21 cellular contexts compared by ENCODE assay signal in genomic region chr6:73074175-73074574, GRCh38.
DNase-seq lines count a peak whose midpoint lies in the region; ATAC-seq and TF ChIP-seq lines count a peak whose summit lies in the region.
"Had no signal": no experiment of that assay in that cellular context is flagged by ENCODE, and none has a peak within 500 bp of the region (broad histone marks: within the 10 kb centered on the region; RNA-seq: fewer than 3 reads in every experiment).

No MANE protein-coding gene starts in this region.

- TF ChIP-seq CTCF in testis (IDR thresholded peaks at IDR 0.05) (no peak), gastroesophageal sphincter (IDR thresholded peaks at IDR 0.05) (no peak)

- no peak for ATAC-seq in gastroesophageal sphincter
- ATAC-seq: GM23338, sciatic nerve had no signal

- intact Hi-C loops in testis (cut with DNase I; ENCODE audit: low total_unique reads): no loop called here
- intact Hi-C loops in activated CD4-positive, alpha-beta T cell treated with anti-CD3 and anti-CD28 coated beads, Interleukin-2, amount 10 ng/mL, durations not matched to agents 24 days and 14 days (cut with micrococcal nuclease): no loop called here

- H3K4me1 Mint-ChIP-seq in activated CD4-positive, alpha-beta T cell treated with anti-CD3 and anti-CD28 coated beads, Interleukin-2, amount 10 ng/mL, durations not matched to agents 24 days and 14 days: no peaks in the 10 kb centered on the region
- H3K4me1 Mint-ChIP-seq: activated naive CD4-positive, alpha-beta T cell treated with anti-CD3 and anti-CD28 coated beads, Interleukin-2, amount 50 U/mL, for 24 hours had no signal

- WGBS in testis, 2 donors: 91 to 93% methylated on average over 1 of the region's 1 CpG
- 58 to 83% methylated on average over 1 of the region's 1 CpG for WGBS in gastroesophageal sphincter (ENCODE audit: low coverage in 1 of 2), 2 donors

- H3K9me3 ChIP-seq in testis (no peaks in the 10 kb centered on the region), gastroesophageal sphincter (no peaks in the 10 kb centered on the region)
- H3K9me3 ChIP-seq: Caco-2, Peyer's patch had no signal

- no peaks in the 10 kb centered on the region for H3K27me3 Mint-ChIP-seq in activated CD4-positive, alpha-beta T cell treated with anti-CD3 and anti-CD28 coated beads, Interleukin-2, amount 10 ng/mL, durations not matched to agents 24 days and 14 days
- H3K27me3 Mint-ChIP-seq: activated naive CD4-positive, alpha-beta T cell treated with anti-CD3 and anti-CD28 coated beads, Interleukin-2, amount 50 U/mL, for 24 hours; activated T-cell treated with anti-CD3 and anti-CD28 coated beads, Interleukin-2, amount 50 U/mL, for 24 hours had no signal

- H3K27me3 ChIP-seq in testis (no peaks in the 10 kb centered on the region), gastroesophageal sphincter (no peaks in the 10 kb centered on the region)
- H3K27me3 ChIP-seq: Peyer's patch had no signal

- no peaks in the 10 kb centered on the region for H3K4me1 ChIP-seq in testis
- no peaks in the 10 kb centered on the region for H3K4me1 ChIP-seq in gastroesophageal sphincter
- H3K4me1 ChIP-seq: Peyer's patch had no signal

- H3K27ac Mint-ChIP-seq in activated CD4-positive, alpha-beta T cell treated with anti-CD3 and anti-CD28 coated beads, Interleukin-2, amount 10 ng/mL, durations not matched to agents 24 days and 14 days: no peak overlapping the region
- H3K27ac Mint-ChIP-seq: activated naive CD4-positive, alpha-beta T cell treated with anti-CD3 and anti-CD28 coated beads, Interleukin-2, amount 50 U/mL, for 24 hours; activated T-cell treated with anti-CD3 and anti-CD28 coated beads, Interleukin-2, amount 50 U/mL, for 24 hours; GM23338 had no signal

- H3K4me3 Mint-ChIP-seq in activated CD4-positive, alpha-beta T cell treated with anti-CD3 and anti-CD28 coated beads, Interleukin-2, amount 10 ng/mL, durations not matched to agents 24 days and 14 days: no peak overlapping the region
- H3K4me3 Mint-ChIP-seq: activated naive CD4-positive, alpha-beta T cell treated with anti-CD3 and anti-CD28 coated beads, Interleukin-2, amount 50 U/mL, for 24 hours; activated T-cell treated with anti-CD3 and anti-CD28 coated beads, Interleukin-2, amount 50 U/mL, for 24 hours; GM23338 had no signal

- no peaks in the 10 kb centered on the region for H3K36me3 Mint-ChIP-seq in activated CD4-positive, alpha-beta T cell treated with anti-CD3 and anti-CD28 coated beads, Interleukin-2, amount 10 ng/mL, durations not matched to agents 24 days and 14 days (ENCODE audit: low read depth)

- no peak for TF ChIP-seq EP300 in gastroesophageal sphincter (IDR thresholded peaks at IDR 0.05)

- H3K36me3 ChIP-seq in testis (ENCODE audit: low read depth, missing control alignments) (no peaks in the 10 kb centered on the region), gastroesophageal sphincter (no peaks in the 10 kb centered on the region)
- H3K36me3 ChIP-seq: Peyer's patch had no signal

- no peak for TF ChIP-seq POLR2A in testis (IDR thresholded peaks at IDR 0.05)
- no peak for TF ChIP-seq POLR2A in gastroesophageal sphincter (IDR thresholded peaks at IDR 0.05)

- H3K4me3 ChIP-seq in testis: no peak overlapping the region
- H3K4me3 ChIP-seq in gastroesophageal sphincter: no peak overlapping the region
- H3K4me3 ChIP-seq: GM23338, Peyer's patch had no signal

- H3K9me3 Mint-ChIP-seq in activated CD4-positive, alpha-beta T cell treated with anti-CD3 and anti-CD28 coated beads, Interleukin-2, amount 10 ng/mL, durations not matched to agents 24 days and 14 days: no peaks in the 10 kb centered on the region
- H3K9me3 Mint-ChIP-seq: activated naive CD4-positive, alpha-beta T cell treated with anti-CD3 and anti-CD28 coated beads, Interleukin-2, amount 50 U/mL, for 24 hours; activated T-cell treated with anti-CD3 and anti-CD28 coated beads, Interleukin-2, amount 50 U/mL, for 24 hours; GM23338 had no signal

- H3K27ac ChIP-seq in testis: no peak overlapping the region
- H3K27ac ChIP-seq in gastroesophageal sphincter: no peak overlapping the region
- H3K27ac ChIP-seq: Peyer's patch had no signal

- DNase-seq in Daoy (ENCODE audit: low read depth): peak; percentile 63
- DNase-seq in LoVo (ENCODE audit: low spot score): peak; percentile 43
- DNase-seq in astrocyte of the hippocampus (ENCODE audit: low read depth, low spot score): peak; percentile 83
- peak; percentile 89 for DNase-seq in kidney tubule cell (ENCODE audit: low spot score)
- DNase-seq in middle frontal gyrus (ENCODE audit: extremely low spot score, low spot score): no peak
- no peak for DNase-seq in testis
- no peak for DNase-seq in activated CD4-positive, alpha-beta T cell treated with anti-CD3 and anti-CD28 coated beads, Interleukin-2, amount 10 ng/mL, durations not matched to agents 24 days and 14 days
- DNase-seq: activated CD4-positive, alpha-beta T cell treated with anti-CD3 and anti-CD28 coated beads, Interleukin-2, amount 50 U/mL, for 48 hours; activated T-cell treated with anti-CD3 and anti-CD28 coated beads, Interleukin-2, amount 50 U/mL, for 24 hours; Caco-2; caudate nucleus; effector CD8-positive, alpha-beta T cell; KG1; NCI-H1092 treated with DMSO at 0.1 percent for 48 hours; nucleus accumbens; Peyer's patch; stimulated activated CD4-positive, alpha-beta T cell treated with anti-CD3 and anti-CD28 coated beads, Interleukin-1b, Interleukin-23, amount 100 ng/mL, for 48 hours had no signal

Comparison
In these comparisons a context has a peak if more than half of its experiments do, and no peak if none do; other contexts are left out.
1. DNase-seq: peak in Daoy (single experiment), LoVo (single experiment), astrocyte of the hippocampus (single experiment) and kidney tubule cell (single experiment); none in middle frontal gyrus (single experiment), testis (single experiment) and activated CD4-positive, alpha-beta T cell treated with anti-CD3 and anti-CD28 coated beads, Interleukin-2, amount 10 ng/mL, durations not matched to agents 24 days and 14 days (single experiment).